1 cellular context compared by ENCODE assay signal in the genomic region with DNA sequence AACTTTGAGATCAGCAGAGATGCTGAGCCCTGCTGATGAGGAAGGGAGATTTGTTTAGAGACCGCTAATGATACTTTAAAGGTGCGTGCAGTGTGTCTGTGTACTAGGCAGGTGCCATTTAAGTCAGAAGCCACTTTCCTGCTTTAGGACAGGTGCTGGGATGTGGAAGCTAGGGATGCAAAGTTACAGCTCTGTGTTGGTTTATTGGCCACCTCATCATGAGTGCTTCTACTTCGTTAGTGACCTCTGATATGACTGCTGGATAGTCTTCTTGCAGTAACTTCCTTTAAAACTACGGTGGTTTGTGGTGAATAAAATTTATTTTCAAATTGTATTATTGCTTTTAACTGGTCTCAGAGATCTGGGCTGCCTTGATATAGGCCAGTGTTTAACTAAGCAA.
TF ChIP-seq lines count a peak whose summit lies in the region.

No MANE protein-coding gene starts in this region.

TF ChIP-seq in HepG2, 621 proteins besides CTCF, POLR2A, EP300 and RAD21:
- TF ChIP-seq SIN3B (IDR thresholded peaks at IDR 0.05; ENCODE audit: low read length) (no peak), FOSL2 (CRISPR knock-in tag; IDR thresholded peaks at IDR 0.05) (no peak), ATRX (CRISPR knock-in tag; IDR thresholded peaks at IDR 0.05; ENCODE audit: borderline replicate concordance) (no peak), CHD4 (IDR thresholded peaks at IDR 0.05; ENCODE audit: borderline replicate concordance, low read length) (no peak), SNAPC2 (CRISPR knock-in tag; IDR thresholded peaks at IDR 0.05) (no peak), SMC3 (IDR thresholded peaks at IDR 0.05; ENCODE audit: low read length) (no peak), ONECUT2 (CRISPR knock-in tag; IDR thresholded peaks at IDR 0.05) (no peak), ZNF34 (CRISPR knock-in tag; IDR thresholded peaks at IDR 0.05; ENCODE audit: borderline replicate concordance) (no peak), KDM5A (IDR thresholded peaks at IDR 0.05; ENCODE audit: borderline replicate concordance, low read length) (no peak)
- TF ChIP-seq, protein P1, sequence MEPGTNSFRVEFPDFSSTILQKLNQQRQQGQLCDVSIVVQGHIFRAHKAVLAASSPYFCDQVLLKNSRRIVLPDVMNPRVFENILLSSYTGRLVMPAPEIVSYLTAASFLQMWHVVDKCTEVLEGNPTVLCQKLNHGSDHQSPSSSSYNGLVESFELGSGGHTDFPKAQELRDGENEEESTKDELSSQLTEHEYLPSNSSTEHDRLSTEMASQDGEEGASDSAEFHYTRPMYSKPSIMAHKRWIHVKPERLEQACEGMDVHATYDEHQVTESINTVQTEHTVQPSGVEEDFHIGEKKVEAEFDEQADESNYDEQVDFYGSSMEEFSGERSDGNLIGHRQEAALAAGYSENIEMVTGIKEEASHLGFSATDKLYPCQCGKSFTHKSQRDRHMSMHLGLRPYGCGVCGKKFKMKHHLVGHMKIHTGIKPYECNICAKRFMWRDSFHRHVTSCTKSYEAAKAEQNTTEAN (CRISPR knock-in tag; conservative IDR thresholded peaks at IDR 0.05): no peak
